Comparison of ENCODE assay signal across 20 cellular contexts in genomic region chr17:4856271-4856936, GRCh38. TPM values are rescaled to one million over a fixed set of nuclear protein-coding genes. Genes with fewer than 3 reads are reported as not detected.
DNase-seq lines count a peak whose midpoint lies in the region; ATAC-seq and TF ChIP-seq lines count a peak whose summit lies in the region.
"Had no signal": no experiment of that assay in that cellular context is flagged by ENCODE, and none has a peak within 500 bp of the region (broad histone marks: within the 10 kb centered on the region; RNA-seq: fewer than 3 reads in every experiment).

No MANE protein-coding gene starts in this region.

- ATAC-seq in right cardiac atrium (no peak), Right ventricle myocardium superior (ENCODE audit: poor library complexity) (no peak), omental fat pad (ENCODE audit: low FRiP score) (peak; percentile 51)
- ATAC-seq: left colon; stimulated activated memory B cell treated with anti-CD40 and anti-IgM and Interleukin-4, amounts not matched to agents 10 μg/mL and 1 μg/mL and 100 μg/mL, for 72 hours had no signal

- TF ChIP-seq CTCF in omental fat pad (IDR thresholded peaks at IDR 0.05): no peak

- intact Hi-C loops in right cardiac atrium (cut with DNase I): no loop called here
- intact Hi-C loops in Right ventricle myocardium superior (cut with DNase I): no loop called here

- H3K4me3 ChIP-seq in right cardiac atrium (ENCODE audit: low read length) (no peak overlapping the region), esophagus (ENCODE audit: low read depth in 1 of 2, low read length in 2 of 2) (no peak overlapping the region)
- H3K4me3 ChIP-seq: uterus had no signal

- peaks cover 0 to 4% of the 10 kb centered on the region in 2 donors for H3K36me3 ChIP-seq in esophagus (ENCODE audit: control insufficient read depth in 2 of 2, insufficient read depth in 2 of 2, low read length in 1 of 2)
- H3K36me3 ChIP-seq: uterus had no signal

- H3K4me1 ChIP-seq in right cardiac atrium (ENCODE audit: control insufficient read depth, insufficient read depth, low read length): peaks cover 23% of the 10 kb centered on the region
- peaks cover 8 to 29% of the 10 kb centered on the region in 2 donors for H3K4me1 ChIP-seq in esophagus (ENCODE audit: control insufficient read depth in 2 of 2, insufficient read depth in 2 of 2, low read length in 1 of 2)

- H3K27ac ChIP-seq in right cardiac atrium (ENCODE audit: low read length) (peak overlapping the region; percentile 24), esophagus (ENCODE audit: low read depth in 2 of 2, low read length in 1 of 2) (peak overlapping the region; percentile 11 to 64)

- no peaks in the 10 kb centered on the region for H3K27me3 ChIP-seq in right cardiac atrium (ENCODE audit: control insufficient read depth, insufficient read depth)
- no peaks in the 10 kb centered on the region for H3K27me3 ChIP-seq in esophagus (ENCODE audit: control insufficient read depth in 1 of 2, insufficient read depth in 2 of 2, low read length in 2 of 2)
- H3K27me3 ChIP-seq: uterus had no signal

- no peaks in the 10 kb centered on the region for H3K9me3 ChIP-seq in right cardiac atrium (ENCODE audit: control insufficient read depth, low read length)
- no peaks in the 10 kb centered on the region for H3K9me3 ChIP-seq in esophagus (ENCODE audit: control insufficient read depth in 2 of 2, insufficient read depth in 1 of 2, low read depth in 1 of 2, low read length in 1 of 2)
- H3K9me3 ChIP-seq: uterus had no signal

- DNase-seq in right cardiac atrium: no peak
- no peak for DNase-seq in Right ventricle myocardium superior
- no peak for DNase-seq in omental fat pad (ENCODE audit: low spot score)
- DNase-seq in NCI-H2029 (lab: John Stamatoyannopoulos, UW): no peak
- no peak for DNase-seq in OCI-M1 (lab: John Stamatoyannopoulos, UW)
- DNase-seq in foreskin melanocyte: no peak
- no peak for DNase-seq in NCI-H82 treated with DMSO at 0.1 percent for 48 hours (lab: John Stamatoyannopoulos, UW; ENCODE audit: unreplicated experiment)
- DNase-seq: activated CD4-positive, alpha-beta memory T cell treated with anti-CD3 and anti-CD28 coated beads for 36 hours; activated T-cell treated with anti-CD3 and anti-CD28 coated beads, Interleukin-2, amount 50 U/mL, for 24 hours; CD4-positive, alpha-beta memory T cell; DMS53; KBM-7; left colon; NCI-H1092; stimulated activated CD4-positive, alpha-beta T cell treated with anti-CD3 and anti-CD28 coated beads, Interleukin-12 subunit alpha, Interleukin-12 subunit beta, amount 100 ng/mL, for 4 hours; uterus had no signal

- WGBS in right cardiac atrium: 70% methylated on average over 17 of the region's 17 CpGs
- 86 to 88% methylated on average over 17 of the region's 17 CpGs for WGBS in esophagus, 2 donors

RNA-seq across cellular contexts. Expression of gene MINK1, which starts 23.3 kb away (rescaled TPM):
- total RNA-seq in right cardiac atrium (10 to 100 TPM; 44.5 to 54.7 (median 49.3) TPM), Right ventricle myocardium superior (47.6 TPM), omental fat pad (10 to 100 TPM; 24.4 to 57.8 (median 31.9) TPM)
- polyA plus RNA-seq in right cardiac atrium (31.1 TPM), esophagus (100 to 1,000 TPM in 1 of 2 donors, 10 to 100 TPM in 1; 86.1 to 161 TPM)

RNA-seq across cellular contexts. Expression of gene C17orf107, which starts 42.9 kb away (rescaled TPM):
- 1 to 10 TPM; 2.7 to 3.3 (median 2.8) TPM for total RNA-seq in right cardiac atrium
- polyA plus RNA-seq in right cardiac atrium: 3.6 TPM
- total RNA-seq in Right ventricle myocardium superior: 0.51 TPM
- polyA plus RNA-seq in esophagus: under 1 TPM; 0.58 to 0.71 TPM
- total RNA-seq in omental fat pad: 1 to 10 TPM in 3 of 4 donors, under 1 TPM in 1; 0.63 to 8.4 (median 3.3) TPM

RNA-seq across cellular contexts. Expression of gene CHRNE, which starts 46.5 kb away (rescaled TPM):
- 100 to 1,000 TPM in 1 of 4 donors, 10 to 100 TPM in 3; 57.6 to 106 (median 68.9) TPM for total RNA-seq in right cardiac atrium
- 63.6 TPM for polyA plus RNA-seq in right cardiac atrium
- total RNA-seq in Right ventricle myocardium superior: 0.30 TPM
- polyA plus RNA-seq in esophagus: under 1 TPM; 0.16 to 0.47 TPM
- 1 to 10 TPM in 3 of 4 donors, under 1 TPM in 1; 0.50 to 3.6 (median 1.5) TPM for total RNA-seq in omental fat pad
- total RNA-seq: myocyte, RPMI7951 had no signal

RNA-seq across cellular contexts. Expression of gene PLD2, which starts 49.5 kb away (rescaled TPM):
- total RNA-seq in right cardiac atrium (10 to 100 TPM; 12.0 to 15.3 (median 13.4) TPM), Right ventricle myocardium superior (13.6 TPM), omental fat pad (10 to 100 TPM; 20.8 to 29.2 (median 24.3) TPM)
- polyA plus RNA-seq in right cardiac atrium (10.0 TPM), esophagus (10 to 100 TPM; 66.9 to 67.4 TPM)

Comparison
In these comparisons a context has a peak if more than half of its experiments do, and no peak if none do; other contexts are left out.
1. RNA of gene CHRNE, which starts 46.5 kb away (total RNA-seq): 57.6 to 106 TPM in right cardiac atrium; 0.50 to 3.6 TPM in omental fat pad and 0.30 TPM in Right ventricle myocardium superior (single experiment); every median in the first group is over 10 times any median in the second.